Comparison of ENCODE assay signal across 20 cellular contexts in the genomic region with DNA sequence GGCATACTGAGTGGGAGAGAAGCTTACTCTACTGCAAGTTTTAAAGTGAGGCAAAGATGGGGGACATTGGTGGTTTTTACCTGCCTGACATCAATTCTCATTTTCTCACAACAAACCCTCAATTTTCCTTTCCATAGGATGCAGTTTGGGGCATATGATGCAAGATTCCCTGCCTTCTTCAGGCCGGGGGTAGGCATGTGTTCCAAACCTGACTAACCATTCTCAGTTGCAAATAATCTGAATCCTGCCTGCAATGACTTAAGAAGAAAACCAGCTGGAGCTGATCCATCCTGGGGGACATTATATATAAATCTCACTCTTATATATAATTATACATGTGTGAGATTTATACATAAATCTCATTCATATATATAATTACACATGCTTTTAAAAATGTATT.
DNase-seq lines count a peak whose midpoint lies in the region; ATAC-seq, FAIRE-seq and TF ChIP-seq lines count a peak whose summit lies in the region.
"Had no signal": no experiment of that assay in that cellular context is flagged by ENCODE, and none has a peak within 500 bp of the region (broad histone marks: within the 10 kb centered on the region; RNA-seq: fewer than 3 reads in every experiment).

No MANE protein-coding gene starts in this region.

- no peak overlapping the region for H3K4ac ChIP-seq in IMR-90 (ENCODE audit: low read depth, low read length)

- no peaks in the 10 kb centered on the region for H3K79me1 ChIP-seq in IMR-90 (ENCODE audit: low read depth in 1 of 2, low read length in 2 of 2)

- no peak; the same call in 1 of the 2 replicates for ATAC-seq in IMR-90 (ENCODE audit: low read depth)
- no peak for ATAC-seq in HG02571 (IDR thresholded peaks at IDR 0.05; ENCODE audit: unreplicated experiment)
- ATAC-seq in GM21526 (IDR thresholded peaks at IDR 0.05; ENCODE audit: low FRiP score, unreplicated experiment), result no peak
- ATAC-seq: left colon, PC-3 had no signal

- no peaks in the 10 kb centered on the region for H3K9me1 ChIP-seq in IMR-90 (ENCODE audit: insufficient read depth, low read length)
- no peaks in the 10 kb centered on the region for H3K9me1 ChIP-seq in keratinocyte (ENCODE audit: control insufficient read depth, extremely low read depth, insufficient read depth, low read length)

- intact Hi-C loops in IMR-90 (cut with micrococcal nuclease), result no loop called here

- peak; percentile 44 for FAIRE-seq in D721Med (lab: Jason Lieb, UNC)
- no peak for FAIRE-seq in keratinocyte (lab: Jason Lieb, UNC)
- FAIRE-seq: GM18507 had no signal

- no TSS peak for BruUV-seq in IMR-90 (replicated peaks; lab: Mats Ljungman, UMichigan)

- no peak overlapping the region for H4K91ac ChIP-seq in IMR-90 (ENCODE audit: insufficient read depth, low read depth, low read length)

- H3K4me2 ChIP-seq in IMR-90 (ENCODE audit: low read depth, low read length) (peak overlapping the region; percentile 54; the same call in 1 of the 2 replicates), keratinocyte (ENCODE audit: control insufficient read depth, extremely low read depth, insufficient read depth, low read depth, low read length) (peak overlapping the region; percentile 57)

- POLR2A ChIA-PET in IMR-90 (lab: Charles Lee; ENCODE audit: unreplicated experiment), result no interaction called here

- no peak overlapping the region for H3K9ac ChIP-seq in IMR-90 (ENCODE audit: low read depth, low read length)
- H3K9ac ChIP-seq in keratinocyte (ENCODE audit: control insufficient read depth, extremely low read depth, insufficient read depth, low read length), result no peak overlapping the region

- H2AK9ac ChIP-seq in IMR-90 (replicated peaks; ENCODE audit: low read depth, low read length, poor library complexity), result no peak overlapping the region

- no peak for TF ChIP-seq CTCF in D721Med (IDR thresholded peaks at IDR 0.05; ENCODE audit: insufficient read depth, missing control alignments)
- no peak for TF ChIP-seq CTCF in IMR-90 (conservative IDR thresholded peaks at IDR 0.05; ENCODE audit: low read depth, low read length)
- no peak for TF ChIP-seq CTCF in choroid plexus epithelial cell (conservative IDR thresholded peaks at IDR 0.05; ENCODE audit: low read depth, low read length)
- no peak for TF ChIP-seq CTCF in keratinocyte (optimal IDR thresholded peaks at IDR 0.05 in 1 of 3, IDR thresholded peaks at IDR 0.05 in 1 of 3, conservative IDR thresholded peaks at IDR 0.05 in 1 of 3; ENCODE audit: extremely low read depth in 1 of 3, insufficient read depth in 2 of 3, low read length in 3 of 3)

- in situ Hi-C loops in IMR-90 (cut with MboI; ENCODE audit: low sequenced_read_pairs), result no loop called here

- H3K14ac ChIP-seq in IMR-90 (replicated peaks; ENCODE audit: low read depth, low read length), result no peak overlapping the region

- CTCF ChIA-PET in IMR-90 (lab: Yijun Ruan, JAX), result no interaction called here

- no peak for TF ChIP-seq RAD21 in IMR-90 (IDR thresholded peaks at IDR 0.05; ENCODE audit: low read length)

- no peak overlapping the region for H4K8ac ChIP-seq in IMR-90 (ENCODE audit: low read depth in 2 of 2, low read length in 2 of 2)

- no peak overlapping the region for H2BK120ac ChIP-seq in IMR-90 (ENCODE audit: low read depth, low read length)

- no CpG with 5 or more reads among the region's 1 CpG for WGBS in IMR-90 (ENCODE audit: extremely low coverage in 2 of 2, insufficient read length in 1 of 2), 2 experiments

- no peak overlapping the region for H3K56ac ChIP-seq in IMR-90 (ENCODE audit: extremely low read depth, insufficient read depth, low read length)

- H3K18ac ChIP-seq in IMR-90 (ENCODE audit: low read depth, low read length), result no peak overlapping the region

- H3K9me3 ChIP-seq in IMR-90 (ENCODE audit: control insufficient read depth, insufficient read depth, low read length), result no peaks in the 10 kb centered on the region
- no peaks in the 10 kb centered on the region for H3K9me3 ChIP-seq in keratinocyte (ENCODE audit: control insufficient read depth, low read depth, low read length)
- H3K9me3 ChIP-seq: transverse colon had no signal

- H3K27ac ChIP-seq in IMR-90 (ENCODE audit: insufficient read depth, low read length), result no peak overlapping the region
- H3K27ac ChIP-seq in keratinocyte (ENCODE audit: control insufficient read depth, insufficient read depth, low read length), result no peak overlapping the region
- H3K27ac ChIP-seq: HL-60, transverse colon had no signal

- H3K79me2 ChIP-seq in keratinocyte (ENCODE audit: control insufficient read depth, insufficient read depth, low read length), result no peaks in the 10 kb centered on the region

- H2BK20ac ChIP-seq in IMR-90 (ENCODE audit: low read depth, low read length), result no peak overlapping the region

- TF ChIP-seq POLR2A in IMR-90 (IDR thresholded peaks at IDR 0.05; ENCODE audit: low read depth, low read length), result no peak

- no peaks in the 10 kb centered on the region for H3K36me3 ChIP-seq in IMR-90 (ENCODE audit: control insufficient read depth, insufficient read depth, low read length)
- H3K36me3 ChIP-seq in keratinocyte (ENCODE audit: control insufficient read depth in 2 of 2, extremely low read depth in 1 of 2, insufficient read depth in 2 of 2, low read length in 2 of 2), result no peaks in the 10 kb centered on the region
- H3K36me3 ChIP-seq: transverse colon had no signal

- dilution Hi-C loops in IMR-90 (cut with HindIII; ENCODE audit: low sequenced_read_pairs, unreplicated experiment) (no loop called here), keratinocyte (cut with MboI; ENCODE audit: extremely low pct_ligation_motif_present, low sequenced_read_pairs) (no loop called here)

- H4K20me1 ChIP-seq in IMR-90 (ENCODE audit: insufficient read depth, low read length), result no peaks in the 10 kb centered on the region
- no peaks in the 10 kb centered on the region for H4K20me1 ChIP-seq in keratinocyte (ENCODE audit: control insufficient read depth, extremely low read depth, insufficient read depth, low read length)

- DNase-seq in D721Med (ENCODE audit: insufficient read length, low spot score), result no peak
- DNase-seq in IMR-90, result peak; percentile 26
- peak; percentile 17 for DNase-seq in choroid plexus epithelial cell (ENCODE audit: low read depth)
- no peak for DNase-seq in keratinocyte (ENCODE audit: low read depth, low spot score)
- no peak for DNase-seq in NCI-H345 treated with DMSO at 0.1 percent for 48 hours (lab: John Stamatoyannopoulos, UW; ENCODE audit: unreplicated experiment)
- no peak for DNase-seq in stimulated activated naive CD4-positive, alpha-beta T cell (lab: John Stamatoyannopoulos, UW)
- DNase-seq: activated CD4-positive, alpha-beta T cell treated with anti-CD3 and anti-CD28 coated beads for 1 hour; glutamatergic neuron; left colon; MM.1S; NCI-H1694 treated with DMSO at 0.1 percent for 48 hours; PC-3; SHP77 treated with DMSO at 0.1 percent for 48 hours; stimulated activated CD4-positive, alpha-beta T cell treated with anti-CD3 and anti-CD28 coated beads, Interleukin-2, amount 100 ng/mL, for 24 hours; stimulated activated naive CD4-positive, alpha-beta T cell treated with Interleukin-2 at 50 U/mL for 16 hours; transverse colon had no signal

- H2BK5ac ChIP-seq in IMR-90 (ENCODE audit: low read depth, low read length, poor library complexity, severe bottlenecking), result no peak overlapping the region

- H2BK15ac ChIP-seq in IMR-90 (ENCODE audit: low read depth, low read length), result no peak overlapping the region

- H2AFZ ChIP-seq in IMR-90 (replicated peaks; ENCODE audit: low read length, poor library complexity) (no peak overlapping the region), keratinocyte (ENCODE audit: control insufficient read depth, low read length) (peak overlapping the region; percentile 28)

- H3K23ac ChIP-seq in IMR-90 (ENCODE audit: low read depth, low read length), result no peak overlapping the region

- no peak overlapping the region for H4K5ac ChIP-seq in IMR-90 (ENCODE audit: low read depth, low read length)

- H3K4me1 ChIP-seq in IMR-90 (ENCODE audit: control insufficient read depth, insufficient read depth, low read length) (peaks cover 2% of the 10 kb centered on the region; the same call in 1 of the 2 replicates), keratinocyte (ENCODE audit: control insufficient read depth, extremely low read depth, insufficient read depth, low read length) (peaks cover 6% of the 10 kb centered on the region)

- H3K4me3 ChIP-seq in IMR-90 (ENCODE audit: insufficient read depth, low read depth, low read length), result no peak overlapping the region
- H3K4me3 ChIP-seq in choroid plexus epithelial cell (ENCODE audit: low read depth, low read length), result no peak overlapping the region
- H3K4me3 ChIP-seq in keratinocyte (ENCODE audit: control insufficient read depth in 2 of 3, extremely low read depth in 1 of 3, insufficient read depth in 2 of 3, low read depth in 1 of 3, low read length in 3 of 3), result no peak overlapping the region
- H3K4me3 ChIP-seq: transverse colon had no signal

- H3K27me3 ChIP-seq in IMR-90 (ENCODE audit: control insufficient read depth, insufficient read depth, low read length) (no peaks in the 10 kb centered on the region), keratinocyte (ENCODE audit: control insufficient read depth, extremely low read depth, insufficient read depth, low read length) (no peaks in the 10 kb centered on the region)
- H3K27me3 ChIP-seq: transverse colon had no signal

- no peak overlapping the region for H2AK5ac ChIP-seq in IMR-90 (ENCODE audit: low read depth, low read length)

TF ChIP-seq in IMR-90, 13 proteins besides CTCF, POLR2A, EP300 and RAD21:
- TF ChIP-seq SMC3 (IDR thresholded peaks at IDR 0.05; ENCODE audit: low read depth, low read length) (no peak), CHD1 (IDR thresholded peaks at IDR 0.05; ENCODE audit: low read depth, low read length) (no peak), CEBPB (IDR thresholded peaks at IDR 0.05; ENCODE audit: low read depth, low read length) (peak; percentile 46; the same call in 1 of the 2 replicates)

Comparison
In these comparisons a context has a peak if more than half of its experiments do, and no peak if none do; other contexts are left out.
1. DNase-seq: peak in IMR-90 (single experiment) and choroid plexus epithelial cell (single experiment); none in D721Med (single experiment), keratinocyte (single experiment), NCI-H345 treated with DMSO at 0.1 percent for 48 hours (single experiment) and stimulated activated naive CD4-positive, alpha-beta T cell (0 of 6).